Comparison of ENCODE assay signal across 28 cellular contexts in the genomic region with DNA sequence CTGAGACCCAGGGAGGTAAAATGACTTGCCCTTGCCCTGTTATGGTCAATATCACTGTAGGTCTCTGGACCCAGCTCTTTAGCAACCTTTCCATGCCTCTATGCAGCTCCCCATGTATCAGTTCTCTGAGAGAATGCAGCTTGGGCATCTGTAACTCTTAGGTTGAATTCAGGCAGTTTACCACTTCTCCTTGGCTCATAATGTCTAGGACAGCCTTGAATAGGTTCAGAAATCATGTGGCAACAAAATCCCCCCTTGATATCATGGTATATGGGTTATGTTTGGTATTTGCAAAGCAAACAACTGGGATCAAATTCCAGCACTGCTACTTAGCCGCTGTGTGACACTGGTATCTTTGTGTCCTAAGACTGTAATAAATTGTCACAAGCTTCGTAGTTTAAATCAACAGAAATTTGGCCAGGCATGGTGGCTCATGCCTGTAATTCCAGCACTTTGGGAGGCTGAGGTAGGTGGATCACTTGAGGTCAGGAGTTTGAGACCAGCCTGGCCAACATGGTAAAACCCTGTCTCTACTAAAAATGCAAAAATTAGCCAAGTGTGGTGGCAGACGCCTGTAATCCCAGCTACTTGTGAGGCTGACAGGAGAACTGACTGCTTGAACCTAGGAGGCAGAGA.
"Had no signal": no experiment of that assay in that cellular context is flagged by ENCODE, and none has a peak within 500 bp of the region (broad histone marks: within the 10 kb centered on the region; RNA-seq: fewer than 3 reads in every experiment).

No MANE protein-coding gene starts in this region.

- FAIRE-seq: bronchial epithelial cell, endothelial cell of umbilical vein, pancreas had no signal

- H3K27ac ChIP-seq: colonic mucosa, dorsolateral prefrontal cortex, left ventricle myocardium inferior, neutrophil, pancreas, skin epidermis, stomach, suprapubic skin, tibial nerve had no signal

- H3K4me1 ChIP-seq: colonic mucosa, pancreas, suprapubic skin, tibial nerve had no signal

- H3K4me3 ChIP-seq: colonic mucosa, dorsolateral prefrontal cortex, left ventricle myocardium inferior, pancreas, skin epidermis, stomach, suprapubic skin, tibial nerve had no signal

- DNase-seq: activated B cell treated with CpG ODN at 0.5 μM for 24 hours; activated CD4-positive, alpha-beta T cell treated with anti-CD3 and anti-CD28 coated beads for 36 hours; activated CD4-positive, alpha-beta T cell treated with anti-CD3 and anti-CD28 coated beads, Interleukin-2, amount 50 U/mL, for 48 hours; activated CD8-positive, alpha-beta memory T cell treated with anti-CD3 and anti-CD28 coated beads, Interleukin-2, amount 50 U/mL, for 48 hours; activated naive CD4-positive, alpha-beta T cell treated with anti-CD3 and anti-CD28 coated beads for 36 hours; activated naive CD8-positive, alpha-beta T cell treated with anti-CD3 and anti-CD28 coated beads, Interleukin-2, amount 10 ng/mL, durations not matched to agents 7 days and 5 days; activated T-cell treated with anti-CD3 and anti-CD28 coated beads, Interleukin-2, amount 50 U/mL, for 4 hours; amygdala; colonic mucosa; dorsolateral prefrontal cortex; effector memory CD8-positive, alpha-beta T cell; foreskin melanocyte; immature natural killer cell; left ventricle myocardium inferior; mammary epithelial cell; pancreas; right cardiac atrium; stimulated activated CD4-positive, alpha-beta T cell treated with anti-CD3 and anti-CD28 coated beads, Interleukin-2, amount 100 ng/mL, for 24 hours; stomach; T-helper 9 cell had no signal

- H3K9me3 ChIP-seq: colonic mucosa, neutrophil, pancreas, stomach, suprapubic skin, tibial nerve had no signal

- H3K27me3 ChIP-seq: colonic mucosa, dorsolateral prefrontal cortex, pancreas, stomach, suprapubic skin, tibial nerve had no signal

- ATAC-seq: activated CD4-positive, alpha-beta T cell treated with anti-CD3 and anti-CD28 coated beads for 36 hours; activated T-cell treated with anti-CD3 and anti-CD28 coated beads, Interleukin-2, amount 50 U/mL, for 4 hours; effector memory CD8-positive, alpha-beta T cell; esophagus mucosa; right cardiac atrium; stimulated activated effector memory CD8-positive, alpha-beta T cell treated with anti-CD3 and anti-CD28 coated beads, Interleukin-12 subunit alpha, Interleukin-12 subunit beta, amount 100 ng/mL, for 72 hours had no signal

- H3K36me3 ChIP-seq: colonic mucosa, left ventricle myocardium inferior, neutrophil, pancreas, stomach, suprapubic skin, tibial nerve had no signal
